Comparison of ENCODE assay signal across 8 cellular contexts in the genomic region with DNA sequence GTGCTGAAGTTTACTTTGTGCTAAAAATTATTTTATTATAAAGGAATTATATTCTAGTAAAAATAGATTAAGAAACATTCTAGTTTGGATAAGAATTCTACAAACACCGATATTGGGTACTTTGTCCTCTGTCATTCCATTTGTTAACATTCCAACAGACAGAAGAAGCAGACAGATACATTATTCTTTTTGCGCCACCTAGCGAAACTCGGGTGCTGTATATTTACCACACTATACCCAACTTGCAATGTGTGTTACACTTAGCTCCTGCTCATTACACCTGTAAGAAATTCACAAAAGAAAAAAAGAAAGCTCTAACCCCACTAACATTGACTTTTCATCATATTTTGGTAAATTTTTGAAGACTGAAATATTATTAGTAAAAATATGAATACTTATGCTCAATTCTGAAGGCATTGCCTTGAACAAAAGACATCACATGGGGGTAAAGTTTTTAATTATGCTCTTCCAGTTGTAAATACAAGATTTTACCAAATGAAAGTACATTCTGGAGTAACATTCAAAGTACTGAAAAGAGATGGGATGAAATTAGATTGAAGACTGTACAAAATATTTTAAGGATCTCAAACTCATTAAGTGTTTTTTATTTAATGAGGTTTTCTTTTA.
DNase-seq lines count a peak whose midpoint lies in the region; ATAC-seq and TF ChIP-seq lines count a peak whose summit lies in the region.

No MANE protein-coding gene starts in this region.

- no peaks in the 10 kb centered on the region for H3K4me1 ChIP-seq in foreskin keratinocyte

- DNase-seq in D341Med (ENCODE audit: low spot score) (peak; percentile 50), NCI-H510A treated with DMSO at 0.1 percent for 48 hours (lab: John Stamatoyannopoulos, UW) (peak; percentile 60), activated T-cell treated with anti-CD3 and anti-CD28 coated beads for 24 hours (ENCODE audit: low read depth) (peak; percentile 10), foreskin keratinocyte (peak in 1 of 2 donors; percentile 57), occipital lobe (lab: John Stamatoyannopoulos, UW) (peak; percentile 34)
- no peak for DNase-seq in effector CD4-positive, alpha-beta T cell

- peak; percentile 86 for ATAC-seq in GM19372 (IDR thresholded peaks at IDR 0.05; ENCODE audit: low read depth, unreplicated experiment)
- ATAC-seq in HG03378 (IDR thresholded peaks at IDR 0.05; ENCODE audit: unreplicated experiment), result peak; percentile 98
- ATAC-seq in foreskin keratinocyte, result peak; percentile 86

- H3K27me3 ChIP-seq in foreskin keratinocyte, result no peaks in the 10 kb centered on the region

- no peak overlapping the region for H3K27ac ChIP-seq in foreskin keratinocyte

- peak; percentile 90 for TF ChIP-seq CTCF in foreskin keratinocyte (conservative IDR thresholded peaks at IDR 0.05)
